ENCODE assay signal across 1 cellular context in genomic region chr4:98467627-98468072, GRCh38.
TF ChIP-seq lines count a peak whose summit lies in the region.

No MANE protein-coding gene starts in this region.

TF ChIP-seq in GM12878, 131 proteins besides CTCF, POLR2A, EP300 and RAD21 (continued from another document):
- TF ChIP-seq PRDM15 (CRISPR knock-in tag; IDR thresholded peaks at IDR 0.05) (no peak), RB1 (IDR thresholded peaks at IDR 0.05; ENCODE audit: borderline replicate concordance) (no peak; the same call in 1 of the 2 replicates), EGR1 (IDR thresholded peaks at IDR 0.05; ENCODE audit: borderline replicate concordance in 1 of 2, low read depth in 2 of 2, low read length in 2 of 2) (no peak), MTA3 (IDR thresholded peaks at IDR 0.05; ENCODE audit: borderline replicate concordance, low read length) (no peak), SMC3 (IDR thresholded peaks at IDR 0.05; ENCODE audit: borderline replicate concordance, low read length) (peak; percentile 90), ETV6 (conservative IDR thresholded peaks at IDR 0.05 in 1 of 2, IDR thresholded peaks at IDR 0.05 in 1 of 2; ENCODE audit: borderline replicate concordance in 1 of 2, low read depth in 1 of 2) (no peak), SMARCA5 (IDR thresholded peaks at IDR 0.05) (peak; percentile 88), KLF5 (IDR thresholded peaks at IDR 0.05; ENCODE audit: partially characterized antibody) (no peak), SIX5 (IDR thresholded peaks at IDR 0.05; ENCODE audit: low read depth, low read length, severe bottlenecking) (no peak), CEBPB (IDR thresholded peaks at IDR 0.05; ENCODE audit: borderline replicate concordance in 1 of 2, low read depth in 2 of 2, low read length in 2 of 2) (no peak), CBX5 (IDR thresholded peaks at IDR 0.05; ENCODE audit: low read depth) (peak; percentile 67; the same call in 1 of the 2 replicates), POU2F2 (IDR thresholded peaks at IDR 0.05; ENCODE audit: borderline replicate concordance, low read depth, low read length) (peak; percentile 44; the same call in 1 of the 3 replicates), CHD4 (IDR thresholded peaks at IDR 0.05) (no peak), MYB (IDR thresholded peaks at IDR 0.05; ENCODE audit: borderline replicate concordance, low read depth, low read length) (no peak), PAX5 (IDR thresholded peaks at IDR 0.05; ENCODE audit: borderline replicate concordance, low read depth, low read length) (no peak), ZNF384 (IDR thresholded peaks at IDR 0.05; ENCODE audit: borderline replicate concordance, low read depth, low read length) (no peak), IRF5 (IDR thresholded peaks at IDR 0.05; ENCODE audit: borderline replicate concordance) (no peak), HDAC2 (IDR thresholded peaks at IDR 0.05) (no peak), POLR2AphosphoS5 (IDR thresholded peaks at IDR 0.05; ENCODE audit: low read length) (no peak), JUNB (IDR thresholded peaks at IDR 0.05) (no peak), RBBP5 (conservative IDR thresholded peaks at IDR 0.05) (no peak), RELA (IDR thresholded peaks at IDR 0.05; ENCODE audit: borderline replicate concordance, partially characterized antibody) (no peak), ATF3 (IDR thresholded peaks at IDR 0.05; ENCODE audit: borderline replicate concordance, extremely low read depth, low read depth, low read length) (no peak), YY1 (IDR thresholded peaks at IDR 0.05; ENCODE audit: low read depth, low read length) (peak; percentile 62; the same call in 1 of the 2 replicates), YBX1 (IDR thresholded peaks at IDR 0.05) (no peak), RFX5 (IDR thresholded peaks at IDR 0.05; ENCODE audit: low read depth, low read length) (no peak), IKZF2 (IDR thresholded peaks at IDR 0.05) (peak; percentile 18 to 29; a peak in 2 of 4 replicates), RAD51 (IDR thresholded peaks at IDR 0.05) (no peak), BHLHE40 (IDR thresholded peaks at IDR 0.05; ENCODE audit: borderline replicate concordance in 1 of 2, low read depth in 2 of 2, low read length in 1 of 2) (no peak), CREB1 (IDR thresholded peaks at IDR 0.05; ENCODE audit: low read depth) (no peak), PML (IDR thresholded peaks at IDR 0.05; ENCODE audit: low read length) (no peak), TBL1XR1 (IDR thresholded peaks at IDR 0.05; ENCODE audit: low read depth, low read length) (no peak), E2F8 (IDR thresholded peaks at IDR 0.05; ENCODE audit: low read depth, partially characterized antibody) (no peak), ZNF622 (IDR thresholded peaks at IDR 0.05) (no peak), STAT1 (conservative IDR thresholded peaks at IDR 0.05) (no peak), BCL11A (IDR thresholded peaks at IDR 0.05; ENCODE audit: low read depth, low read length) (no peak), KDM1A (IDR thresholded peaks at IDR 0.05; ENCODE audit: borderline replicate concordance) (no peak), ATF2 (IDR thresholded peaks at IDR 0.05; ENCODE audit: low read length) (no peak)
